In genomic region chr12:120495723-120496352, GRCh38 we compare ENCODE assay signal across 8 cellular contexts. TPM values are rescaled to one million over a fixed set of nuclear protein-coding genes. Genes with fewer than 3 reads are reported as not detected.
DNase-seq lines count a peak whose midpoint lies in the region; TF ChIP-seq lines count a peak whose summit lies in the region.

DYNLL1 (plus strand) TSS chr12:120496113; CDS start chr12:120496422, 309 bp downstream.

- 0 out of 2 replicates have a peak, but pooled peaks cover 5% of the 10 kb centered on the region for H3F3A ChIP-seq in MM.1S (ENCODE audit: insufficient read depth, low read length)

- H3K27me3 ChIP-seq in HAP-1 (ENCODE audit: low read depth) (no peaks in the 10 kb centered on the region), MM.1S (replicated peaks; ENCODE audit: insufficient read depth, low read length) (no peaks in the 10 kb centered on the region), stomach smooth muscle (ENCODE audit: control insufficient read depth in 1 of 2, insufficient read depth in 2 of 2, low read length in 2 of 2) (no peaks in the 10 kb centered on the region)

- peak within 1 kb of the TSS; percentile 67; the same call in 1 of the 2 replicates for H2AFZ ChIP-seq in MM.1S (ENCODE audit: low read length)

- H3K27ac ChIP-seq in MM.1S (ENCODE audit: low read length) (peak within 1 kb of the TSS; percentile 29; the same call in 1 of the 2 replicates), stomach smooth muscle (ENCODE audit: low read length) (peak within 1 kb of the TSS; percentile 83)

- H3K4me3 ChIP-seq in HAP-1 (peak within 1 kb of the TSS; percentile 88), MM.1S (ENCODE audit: low read length) (peak within 1 kb of the TSS; percentile 82), fibroblast of villous mesenchyme (ENCODE audit: low read depth, low read length) (peak within 1 kb of the TSS; percentile 99), stomach smooth muscle (ENCODE audit: low read length in 2 of 2) (peak within 1 kb of the TSS; percentile 92 to 93)

- DNase-seq in HAP-1 (ENCODE audit: low spot score in 2 of 2) (peak; percentile 91 to 98), MM.1S (peak; percentile 88), SIG-M5 (lab: John Stamatoyannopoulos, UW) (peak; percentile 58), activated gamma-delta T cell (lab: John Stamatoyannopoulos, UW) (peak; percentile 93), fibroblast of villous mesenchyme (ENCODE audit: low read depth) (peak; percentile 96), neural crest cell (ENCODE audit: low read depth, low spot score) (peak; percentile 99)

- peaks cover 5% of the 10 kb centered on the region; the same call in 1 of the 2 replicates for H3K36me3 ChIP-seq in ES-I3 (ENCODE audit: insufficient read depth, low read length)
- H3K36me3 ChIP-seq in HAP-1 (replicated peaks), result peaks cover 16% of the 10 kb centered on the region
- H3K36me3 ChIP-seq in MM.1S (replicated peaks; ENCODE audit: insufficient read depth, low read length), result no peaks in the 10 kb centered on the region
- peaks cover 12 to 13% of the 10 kb centered on the region in 2 donors for H3K36me3 ChIP-seq in stomach smooth muscle (ENCODE audit: control insufficient read depth in 2 of 2, insufficient read depth in 2 of 2, low read length in 2 of 2)

- H3K9me3 ChIP-seq in ES-I3 (ENCODE audit: control insufficient read depth, insufficient read depth, low read length) (no peaks in the 10 kb centered on the region), HAP-1 (no peaks in the 10 kb centered on the region), MM.1S (replicated peaks; ENCODE audit: insufficient read depth, low read length) (no peaks in the 10 kb centered on the region), stomach smooth muscle (ENCODE audit: control insufficient read depth in 2 of 2, low read length in 2 of 2) (no peaks in the 10 kb centered on the region)

- peaks cover 29% of the 10 kb centered on the region for H3K4me1 Mint-ChIP-seq in neural crest cell

- H3K4me2 ChIP-seq in MM.1S (ENCODE audit: low read depth, low read length), result peak within 1 kb of the TSS; percentile 74

- H3K36me3 Mint-ChIP-seq in neural crest cell (ENCODE audit: low read depth), result peaks cover 5% of the 10 kb centered on the region

- in situ Hi-C loops in HAP-1 (cut with MboI; ENCODE audit: low sequenced_read_pairs), result no loop called here

- H3K9me3 Mint-ChIP-seq in neural crest cell, result no peaks in the 10 kb centered on the region

- H4K20me1 ChIP-seq in MM.1S (ENCODE audit: insufficient read depth, low read length), result no peaks in the 10 kb centered on the region

- peak within 1 kb of the TSS; percentile 95 for H3K4me3 Mint-ChIP-seq in neural crest cell

- no peaks in the 10 kb centered on the region for H3K9me2 ChIP-seq in MM.1S (replicated peaks; ENCODE audit: insufficient read depth, low read length)

- no peaks in the 10 kb centered on the region for H3K27me3 Mint-ChIP-seq in neural crest cell (ENCODE audit: low read depth)

- TF ChIP-seq CTCF in MM.1S (IDR thresholded peaks at IDR 0.05; ENCODE audit: low read length) (no peak), fibroblast of villous mesenchyme (IDR thresholded peaks at IDR 0.05; ENCODE audit: insufficient read depth, low read depth, low read length) (no peak), neural crest cell (conservative IDR thresholded peaks at IDR 0.05) (no peak)

- H3K27ac Mint-ChIP-seq in neural crest cell (ENCODE audit: unreplicated experiment), result peak within 1 kb of the TSS; percentile 91

- H3K4me1 ChIP-seq in ES-I3 (ENCODE audit: insufficient read depth, low read length), result peaks cover 15% of the 10 kb centered on the region
- H3K4me1 ChIP-seq in HAP-1, result peaks cover 8% of the 10 kb centered on the region
- no peaks in the 10 kb centered on the region for H3K4me1 ChIP-seq in MM.1S (ENCODE audit: low read length)
- H3K4me1 ChIP-seq in stomach smooth muscle (ENCODE audit: control insufficient read depth, insufficient read depth, low read length), result peaks cover 17% of the 10 kb centered on the region

- H3K9ac ChIP-seq in ES-I3 (ENCODE audit: low read depth, low read length), result peak within 1 kb of the TSS; percentile 77
- peak within 1 kb of the TSS; percentile 75 for H3K9ac ChIP-seq in MM.1S (ENCODE audit: low read length)
- peak within 1 kb of the TSS; percentile 80 to 83 for H3K9ac ChIP-seq in stomach smooth muscle (ENCODE audit: low read length in 2 of 2)

- peaks cover 23% of the 10 kb centered on the region for H3K79me2 ChIP-seq in MM.1S (ENCODE audit: low read length)

RNA-seq across cellular contexts. Expression of gene DYNLL1, which starts in this region (rescaled TPM):
- 206 and 280 TPM in 2 replicates for total RNA-seq in fibroblast of villous mesenchyme
- total RNA-seq in neural crest cell, result 375 and 382 TPM in 2 replicates

Comparison
In these comparisons a context has a peak if more than half of its experiments do, and no peak if none do; other contexts are left out.
1. Peak in every context shown above with its lines: DNase-seq, H3K4me3 ChIP-seq and H3K27ac ChIP-seq.